In genomic region chr2:21317131-21317530, GRCh38 we compare ENCODE assay signal across 8 cellular contexts.
DNase-seq lines count a peak whose midpoint lies in the region; ATAC-seq and TF ChIP-seq lines count a peak whose summit lies in the region.

No MANE protein-coding gene starts in this region.

- no peaks in the 10 kb centered on the region for H3K9me3 ChIP-seq in osteoblast (ENCODE audit: low read depth, low read length)

- no peak overlapping the region for H3K4me2 ChIP-seq in osteoblast (ENCODE audit: insufficient read depth, low read length)

- no peak overlapping the region for H3K27ac ChIP-seq in osteoblast (ENCODE audit: low read depth, low read length)

- no peaks in the 10 kb centered on the region for H3K4me1 ChIP-seq in osteoblast (ENCODE audit: insufficient read depth, low read length)

- ATAC-seq in GM19372 (IDR thresholded peaks at IDR 0.05; ENCODE audit: low read depth, unreplicated experiment), result peak; percentile 63
- ATAC-seq in HG03575 (IDR thresholded peaks at IDR 0.05; ENCODE audit: extremely low read depth, insufficient number of reproducible peaks, low FRiP score, unreplicated experiment), result peak; percentile 54
- no peak for ATAC-seq in omental fat pad (ENCODE audit: low FRiP score)

- H3K36me3 ChIP-seq in osteoblast (ENCODE audit: insufficient read depth, low read length), result no peaks in the 10 kb centered on the region

- no peak overlapping the region for H3K4me3 ChIP-seq in fibroblast of pulmonary artery (replicated peaks; ENCODE audit: low read depth, low read length)
- no peak overlapping the region for H3K4me3 ChIP-seq in osteoblast (ENCODE audit: insufficient read depth, low read length)

- H2AFZ ChIP-seq in osteoblast (ENCODE audit: low read length), result no peak overlapping the region

- H3K79me2 ChIP-seq in osteoblast (ENCODE audit: insufficient read depth, low read length), result no peaks in the 10 kb centered on the region

- DNase-seq in NCI-H510A treated with DMSO at 0.1 percent for 48 hours (lab: John Stamatoyannopoulos, UW), result peak; percentile 4
- DNase-seq in NCI-H510A (lab: John Stamatoyannopoulos, UW), result no peak
- peak; percentile 4 for DNase-seq in SKM-1 (lab: John Stamatoyannopoulos, UW; ENCODE audit: unreplicated experiment)
- peak; percentile 21 for DNase-seq in fibroblast of pulmonary artery (ENCODE audit: low read depth)
- peak; percentile 39 for DNase-seq in omental fat pad (ENCODE audit: low spot score)
- no peak for DNase-seq in osteoblast (ENCODE audit: insufficient read length, low spot score, missing footprints)

- no peaks in the 10 kb centered on the region for H4K20me1 ChIP-seq in osteoblast (ENCODE audit: insufficient read depth, low read length)

- H3K27me3 ChIP-seq in osteoblast (ENCODE audit: insufficient read depth, low read length), result no peaks in the 10 kb centered on the region

- TF ChIP-seq CTCF in fibroblast of pulmonary artery (IDR thresholded peaks at IDR 0.05; ENCODE audit: low read length, missing control alignments), result peak; percentile 34
- TF ChIP-seq CTCF in omental fat pad (IDR thresholded peaks at IDR 0.05), result no peak
- TF ChIP-seq CTCF in osteoblast (IDR thresholded peaks at IDR 0.05; ENCODE audit: extremely low read depth, low read depth, low read length), result no peak

Comparison
In these comparisons a context has a peak if more than half of its experiments do, and no peak if none do; other contexts are left out.
1. DNase-seq: peak in NCI-H510A treated with DMSO at 0.1 percent for 48 hours (single experiment), SKM-1 (single experiment), fibroblast of pulmonary artery (single experiment) and omental fat pad (single experiment); none in NCI-H510A (single experiment) and osteoblast (single experiment).